In genomic region chr6:40376113-40376650, GRCh38 we compare ENCODE assay signal across 23 cellular contexts.
DNase-seq lines count a peak whose midpoint lies in the region; ATAC-seq and TF ChIP-seq lines count a peak whose summit lies in the region.
"Had no signal": no experiment of that assay in that cellular context is flagged by ENCODE, and none has a peak within 500 bp of the region (broad histone marks: within the 10 kb centered on the region; RNA-seq: fewer than 3 reads in every experiment).

No MANE protein-coding gene starts in this region.

- no peak overlapping the region for H3K9ac ChIP-seq in H9 (ENCODE audit: extremely low read depth, insufficient read length, low read length)

- H3K23ac ChIP-seq in H9 (ENCODE audit: insufficient read length, low read depth, low read length): no peak overlapping the region

- H3K4me3 Mint-ChIP-seq in central memory CD8-positive, alpha-beta T cell: no peak overlapping the region
- no peak overlapping the region for H3K4me3 Mint-ChIP-seq in H9
- H3K4me3 Mint-ChIP-seq in CD4-positive, alpha-beta T cell: no peak overlapping the region
- H3K4me3 Mint-ChIP-seq: activated naive CD4-positive, alpha-beta T cell treated with anti-CD3 and anti-CD28 coated beads, Interleukin-2, amount 50 U/mL, for 24 hours; naive B cell; WTC11 had no signal

- H3K36me3 Mint-ChIP-seq in central memory CD8-positive, alpha-beta T cell (ENCODE audit: insufficient read depth): peaks cover 2% of the 10 kb centered on the region
- H3K36me3 Mint-ChIP-seq in H9 (ENCODE audit: insufficient read depth in 1 of 3, low read depth in 3 of 3): no peaks in the 10 kb centered on the region
- H3K36me3 Mint-ChIP-seq in CD4-positive, alpha-beta T cell (ENCODE audit: low read depth): no peaks in the 10 kb centered on the region
- H3K36me3 Mint-ChIP-seq: naive B cell, WTC11 had no signal

- H3F3A ChIP-seq in PC-9 (ENCODE audit: insufficient read depth, low read depth): no peaks in the 10 kb centered on the region

- H2BK15ac ChIP-seq in H9 (ENCODE audit: low read depth, low read length): no peak overlapping the region

- no peak overlapping the region for H2BK20ac ChIP-seq in H9 (ENCODE audit: low read depth, low read length, poor library complexity, severe bottlenecking)

- H3K79me2 ChIP-seq in PC-9 (ENCODE audit: low read depth): no peaks in the 10 kb centered on the region
- no peaks in the 10 kb centered on the region for H3K79me2 ChIP-seq in H9 (ENCODE audit: insufficient read depth, low read length)

- CTCF ChIA-PET in PC-9 (lab: Charles Lee): no interaction called here
- CTCF ChIA-PET in CD4-positive, alpha-beta T cell (lab: Charles Lee): no interaction called here

- no peaks in the 10 kb centered on the region for H3K79me1 ChIP-seq in H9 (ENCODE audit: insufficient read depth, low read depth, low read length, poor library complexity, severe bottlenecking)

- no peak overlapping the region for H4K5ac ChIP-seq in H9 (ENCODE audit: insufficient read length, low read depth, low read length)

- peaks cover 13% of the 10 kb centered on the region for H3K4me1 Mint-ChIP-seq in central memory CD8-positive, alpha-beta T cell
- H3K4me1 Mint-ChIP-seq in H9: no peaks in the 10 kb centered on the region
- H3K4me1 Mint-ChIP-seq in CD4-positive, alpha-beta T cell (ENCODE audit: low read depth): no peaks in the 10 kb centered on the region
- H3K4me1 Mint-ChIP-seq: naive B cell, WTC11 had no signal

- ATAC-seq in Right ventricle myocardium superior (ENCODE audit: poor library complexity): peak; percentile 53
- no peak for ATAC-seq in left cardiac atrium
- ATAC-seq in central memory CD8-positive, alpha-beta T cell (replicated peaks; ENCODE audit: extremely low read depth, poor library complexity, severe bottlenecking): no peak
- ATAC-seq in CD4-positive, alpha-beta T cell (ENCODE audit: poor library complexity): no peak
- ATAC-seq: heart left ventricle, left lobe of liver, WTC11 had no signal

- no peak overlapping the region for H4K8ac ChIP-seq in H9 (replicated peaks; ENCODE audit: insufficient read length, low read depth, low read length)

- H4K91ac ChIP-seq in H9 (ENCODE audit: insufficient read length, low read depth, low read length): no peak overlapping the region

- no peak overlapping the region for H3K14ac ChIP-seq in H9 (ENCODE audit: insufficient read depth, low read length)

- H3K27ac Mint-ChIP-seq in central memory CD8-positive, alpha-beta T cell (ENCODE audit: low read depth): peak overlapping the region; percentile 5
- no peak overlapping the region for H3K27ac Mint-ChIP-seq in H9
- H3K27ac Mint-ChIP-seq in CD4-positive, alpha-beta T cell: no peak overlapping the region
- H3K27ac Mint-ChIP-seq: activated naive CD4-positive, alpha-beta T cell treated with anti-CD3 and anti-CD28 coated beads, Interleukin-2, amount 50 U/mL, for 24 hours; WTC11 had no signal

- H3K9me2 ChIP-seq in PC-9 (ENCODE audit: insufficient read depth): no peaks in the 10 kb centered on the region; the same call in 1 of the 2 replicates

- no peak overlapping the region for H3K56ac ChIP-seq in H9 (ENCODE audit: insufficient read length, low read depth, low read length)

- no peak overlapping the region for H3K4ac ChIP-seq in H9 (ENCODE audit: low read depth, low read length)

- no peak overlapping the region for H3K18ac ChIP-seq in H9 (ENCODE audit: insufficient read length, low read depth, low read length)

- no peak overlapping the region for H2AK5ac ChIP-seq in H9 (ENCODE audit: insufficient read length, low read length)

- no CpG with 5 or more reads among the region's 1 CpG for whole genome bisulfite sequencing in H9 (ENCODE audit: extremely low coverage, insufficient read length, low lambda C conversion rate)

- no peak overlapping the region for H2BK12ac ChIP-seq in H9 (ENCODE audit: insufficient read length, low read depth, low read length)

- H2BK120ac ChIP-seq in H9 (ENCODE audit: low read depth, low read length, poor library complexity, severe bottlenecking): no peak overlapping the region

- 0 out of 2 replicates have a peak, but pooled peaks cover 6% of the 10 kb centered on the region for H3K27me3 ChIP-seq in PC-9 (ENCODE audit: insufficient read depth, low read depth)
- no peaks in the 10 kb centered on the region for H3K27me3 ChIP-seq in H9 (ENCODE audit: insufficient read depth, low read length)
- H3K27me3 ChIP-seq in CD4-positive, alpha-beta T cell (ENCODE audit: control insufficient read depth, insufficient read depth, low read length): no peaks in the 10 kb centered on the region
- H3K27me3 ChIP-seq: BE2C, dorsolateral prefrontal cortex had no signal

- no peaks in the 10 kb centered on the region for H3K9me3 Mint-ChIP-seq in central memory CD8-positive, alpha-beta T cell
- H3K9me3 Mint-ChIP-seq in H9: no peaks in the 10 kb centered on the region; a peak in 1 of 5 replicates
- H3K9me3 Mint-ChIP-seq in CD4-positive, alpha-beta T cell: no peaks in the 10 kb centered on the region
- H3K9me3 Mint-ChIP-seq: activated naive CD4-positive, alpha-beta T cell treated with anti-CD3 and anti-CD28 coated beads, Interleukin-2, amount 50 U/mL, for 24 hours; WTC11 had no signal

- POLR2A ChIA-PET in PC-9 (lab: Charles Lee; ENCODE audit: unreplicated experiment): no interaction called here
- POLR2A ChIA-PET in CD4-positive, alpha-beta T cell (lab: Charles Lee): no interaction called here

- no peak overlapping the region for H3K4me3 ChIP-seq in PC-9
- H3K4me3 ChIP-seq: dorsolateral prefrontal cortex, heart left ventricle, smooth muscle cell had no signal

- H3K36me3 ChIP-seq in PC-9 (ENCODE audit: low read depth): no peaks in the 10 kb centered on the region
- H3K36me3 ChIP-seq: BE2C, heart left ventricle had no signal

- H3K4me2 ChIP-seq in PC-9 (no peak overlapping the region), H9 (ENCODE audit: insufficient read depth, insufficient read length, low read length) (no peak overlapping the region)
- H3K4me2 ChIP-seq: smooth muscle cell had no signal

- H2BK5ac ChIP-seq in H9 (ENCODE audit: insufficient read length, low read length): no peak overlapping the region

- H2AFZ ChIP-seq in PC-9: no peak overlapping the region
- no peak overlapping the region for H2AFZ ChIP-seq in H9 (ENCODE audit: low read length)

- no TSS peak for BruUV-seq in PC-9 (replicated peaks; lab: Mats Ljungman, UMichigan)

- H3K23me2 ChIP-seq in H9 (ENCODE audit: insufficient read length, low read depth, low read length, poor library complexity, severe bottlenecking): no peaks in the 10 kb centered on the region

- H3K4me1 ChIP-seq in PC-9 (replicated peaks; ENCODE audit: insufficient read depth) (no peaks in the 10 kb centered on the region), H9 (ENCODE audit: insufficient read depth, low read length) (no peaks in the 10 kb centered on the region)
- H3K4me1 ChIP-seq: BE2C, heart left ventricle had no signal

- H3K27ac ChIP-seq in PC-9: no peak overlapping the region
- H3K27ac ChIP-seq in H9 (ENCODE audit: insufficient read length, low read depth, low read length): no peak overlapping the region
- no peak overlapping the region for H3K27ac ChIP-seq in CD4-positive, alpha-beta T cell (ENCODE audit: low read depth, low read length)
- H3K27ac ChIP-seq: heart left ventricle had no signal

- H4K20me1 ChIP-seq in PC-9 (ENCODE audit: insufficient read depth) (no peaks in the 10 kb centered on the region), H9 (ENCODE audit: control insufficient read depth, insufficient read depth, insufficient read length) (no peaks in the 10 kb centered on the region)

- no peaks in the 10 kb centered on the region for H3K27me3 Mint-ChIP-seq in central memory CD8-positive, alpha-beta T cell
- H3K27me3 Mint-ChIP-seq in H9 (ENCODE audit: low read depth): peaks cover 5% of the 10 kb centered on the region
- no peaks in the 10 kb centered on the region for H3K27me3 Mint-ChIP-seq in CD4-positive, alpha-beta T cell
- H3K27me3 Mint-ChIP-seq: activated naive CD4-positive, alpha-beta T cell treated with anti-CD3 and anti-CD28 coated beads, Interleukin-2, amount 50 U/mL, for 24 hours; naive B cell had no signal

- DNase-seq in Right ventricle myocardium superior: no peak
- DNase-seq in left cardiac atrium: no peak
- DNase-seq in NCI-H2196 treated with DMSO at 0.1 percent for 48 hours (lab: John Stamatoyannopoulos, UW; ENCODE audit: unreplicated experiment): peak; percentile 27
- DNase-seq in central memory CD8-positive, alpha-beta T cell (ENCODE audit: low spot score in 2 of 2): no peak
- no peak for DNase-seq in PC-9
- DNase-seq in H9: no peak
- no peak for DNase-seq in CD4-positive, alpha-beta T cell
- no peak for DNase-seq in hippocampal formation (lab: John Stamatoyannopoulos, UW)
- DNase-seq: BE2C, DND-41, GOT3, heart left ventricle, naive B cell, NCI-H187, NCI-H526, retina, SHP77, T1000 had no signal

- H3K9me3 ChIP-seq in PC-9 (ENCODE audit: insufficient read depth, low read depth) (no peaks in the 10 kb centered on the region), H9 (ENCODE audit: control insufficient read depth, low read depth, low read length) (no peaks in the 10 kb centered on the region)
- H3K9me3 ChIP-seq in CD4-positive, alpha-beta T cell (ENCODE audit: control insufficient read depth, low read length): no peaks in the 10 kb centered on the region
- H3K9me3 ChIP-seq: BE2C, heart left ventricle had no signal

- TF ChIP-seq CTCF in PC-9 (conservative IDR thresholded peaks at IDR 0.05): no peak
- TF ChIP-seq CTCF in H9 (conservative IDR thresholded peaks at IDR 0.05): no peak
- no peak for TF ChIP-seq CTCF in CD4-positive, alpha-beta T cell (IDR thresholded peaks at IDR 0.05)

- intact Hi-C loops in Right ventricle myocardium superior (cut with DNase I): no loop called here
- intact Hi-C loops in left cardiac atrium (cut with DNase I): no loop called here
- intact Hi-C loops in PC-9 (cut with micrococcal nuclease; ENCODE audit: unreplicated experiment): no loop called here
- intact Hi-C loops in CD4-positive, alpha-beta T cell (cut with DNase I, micrococcal nuclease): no loop called here

- no peak overlapping the region for H3T11ph ChIP-seq in H9 (ENCODE audit: low read length)
